ENCODE assay signal across 8 cellular contexts in the genomic region with DNA sequence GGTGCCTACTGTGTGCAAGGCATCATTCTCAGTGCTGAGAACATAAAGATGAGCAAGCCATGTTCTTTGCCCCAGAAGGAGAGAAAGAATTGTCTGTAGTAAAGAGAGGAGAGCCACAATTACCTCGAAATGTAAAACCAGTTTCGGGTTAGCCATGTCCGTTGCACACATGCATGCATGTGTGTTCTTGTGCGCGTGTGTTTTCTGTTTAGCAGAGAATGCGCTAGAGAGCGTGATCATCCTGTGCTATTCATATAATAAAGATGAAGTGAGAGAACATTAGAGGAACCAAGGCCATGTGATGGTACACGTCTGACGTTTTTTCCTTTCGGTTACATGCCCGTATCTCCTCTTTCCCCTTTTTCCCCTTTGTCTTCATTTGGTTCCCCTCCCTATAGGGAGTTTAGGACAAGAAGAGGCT.
DNase-seq lines count a peak whose midpoint lies in the region; ATAC-seq and TF ChIP-seq lines count a peak whose summit lies in the region.

No MANE protein-coding gene starts in this region.

- H3K36me3 Mint-ChIP-seq in natural killer cell: peaks cover 13% of the 10 kb centered on the region
- peaks cover 50% of the 10 kb centered on the region for H3K36me3 Mint-ChIP-seq in natural killer cell treated with Interleukin-12 subunit alpha and Interleukin-12 subunit beta and Interleukin-15 and Interleukin-18, amount 100 ng/mL, for 72 hours

- H3K9me3 Mint-ChIP-seq in natural killer cell: no peaks in the 10 kb centered on the region
- H3K9me3 Mint-ChIP-seq in natural killer cell treated with Interleukin-12 subunit alpha and Interleukin-12 subunit beta and Interleukin-15 and Interleukin-18, amount 100 ng/mL, for 72 hours: no peaks in the 10 kb centered on the region

- no peak for TF ChIP-seq POLR2A in vagina (IDR thresholded peaks at IDR 0.05)

- peak overlapping the region; percentile 41 for H3K27ac ChIP-seq in cingulate gyrus (ENCODE audit: low read depth, low read length)
- peak overlapping the region; percentile 33 for H3K27ac ChIP-seq in upper lobe of right lung
- H3K27ac ChIP-seq in vagina: no peak overlapping the region

- intact Hi-C loops in natural killer cell (cut with micrococcal nuclease): loop anchor here (5.0 kb wide), 1 partner anchor 51 kb away; no protein-coding TSS in a partner anchor
- intact Hi-C loops in upper lobe of right lung (cut with DNase I): no loop called here
- intact Hi-C loops in vagina (cut with DNase I): no loop called here

- no peaks in the 10 kb centered on the region for H3K27me3 Mint-ChIP-seq in natural killer cell (ENCODE audit: low read depth in 2 of 2)
- no peaks in the 10 kb centered on the region for H3K27me3 Mint-ChIP-seq in natural killer cell treated with Interleukin-12 subunit alpha and Interleukin-12 subunit beta and Interleukin-15 and Interleukin-18, amount 100 ng/mL, for 72 hours

- H3K36me3 ChIP-seq in upper lobe of right lung (no peaks in the 10 kb centered on the region), vagina (no peaks in the 10 kb centered on the region)

- H3K9me3 ChIP-seq in upper lobe of right lung: no peaks in the 10 kb centered on the region
- H3K9me3 ChIP-seq in vagina: no peaks in the 10 kb centered on the region

- H3K27ac Mint-ChIP-seq in natural killer cell: no peak overlapping the region
- no peak overlapping the region for H3K27ac Mint-ChIP-seq in natural killer cell treated with Interleukin-12 subunit alpha and Interleukin-12 subunit beta and Interleukin-15 and Interleukin-18, amount 100 ng/mL, for 72 hours

- no peak overlapping the region for H3K4me3 Mint-ChIP-seq in natural killer cell
- no peak overlapping the region for H3K4me3 Mint-ChIP-seq in natural killer cell treated with Interleukin-12 subunit alpha and Interleukin-12 subunit beta and Interleukin-15 and Interleukin-18, amount 100 ng/mL, for 72 hours

- no peaks in the 10 kb centered on the region for H3K27me3 ChIP-seq in upper lobe of right lung
- H3K27me3 ChIP-seq in vagina: no peaks in the 10 kb centered on the region

- H3K4me3 ChIP-seq in upper lobe of right lung: peak overlapping the region; percentile 0
- peak overlapping the region in 1 of 2 donors; percentile 9 for H3K4me3 ChIP-seq in vagina

- ATAC-seq in natural killer cell (peak; percentile 10 to 25 (median 13)), HG03139 (IDR thresholded peaks at IDR 0.05; ENCODE audit: unreplicated experiment) (peak; percentile 34), upper lobe of right lung (peak; percentile 60)
- no peak for ATAC-seq in natural killer cell treated with Interleukin-12 subunit alpha and Interleukin-12 subunit beta and Interleukin-15 and Interleukin-18, amount 100 ng/mL, for 72 hours

- H3K4me1 ChIP-seq in upper lobe of right lung (peaks cover 57% of the 10 kb centered on the region), vagina (no peaks in the 10 kb centered on the region)

- H3K4me1 Mint-ChIP-seq in natural killer cell: peaks cover 1 to 87% of the 10 kb centered on the region in 2 donors
- H3K4me1 Mint-ChIP-seq in natural killer cell treated with Interleukin-12 subunit alpha and Interleukin-12 subunit beta and Interleukin-15 and Interleukin-18, amount 100 ng/mL, for 72 hours (ENCODE audit: low read depth in 2 of 2): peaks cover 77 to 83% of the 10 kb centered on the region in 2 donors

- TF ChIP-seq CTCF in natural killer cell (IDR thresholded peaks at IDR 0.05) (no peak), upper lobe of right lung (IDR thresholded peaks at IDR 0.05) (no peak), vagina (IDR thresholded peaks at IDR 0.05) (no peak)

- DNase-seq in natural killer cell (no peak), upper lobe of right lung (no peak), 8988T (no peak), vagina (ENCODE audit: extremely low spot score in 2 of 2) (no peak), NCI-H146 (lab: John Stamatoyannopoulos, UW) (no peak)
- no peak for DNase-seq in natural killer cell treated with Interleukin-12 subunit alpha and Interleukin-12 subunit beta and Interleukin-15 and Interleukin-18, amount 100 ng/mL, for 72 hours (ENCODE audit: low spot score)

Comparison
In these comparisons a context has a peak if more than half of its experiments do, and no peak if none do; other contexts are left out.
1. ATAC-seq: peak in natural killer cell (3 of 3), HG03139 (single experiment) and upper lobe of right lung (single experiment); none in natural killer cell treated with Interleukin-12 subunit alpha and Interleukin-12 subunit beta and Interleukin-15 and Interleukin-18, amount 100 ng/mL, for 72 hours (0 of 2).